ENCODE assay signal across 10 cellular contexts in genomic region chr21:41868062-41868710, GRCh38. TPM values are rescaled to one million over a fixed set of nuclear protein-coding genes. Genes with fewer than 3 reads are reported as not detected.
A peak's percentile ranks its signal among the peaks of the same experiment; 100 is the strongest.
DNase-seq lines count a peak whose midpoint lies in the region; ATAC-seq, FAIRE-seq and TF ChIP-seq lines count a peak whose summit lies in the region.
"Had no signal": no experiment of that assay in that cellular context is flagged by ENCODE, and none has a peak within 500 bp of the region (broad histone marks: within the 10 kb centered on the region; RNA-seq: fewer than 3 reads in every experiment).

No MANE protein-coding gene starts in this region.

- no peak overlapping the region for H3K27ac ChIP-seq in astrocyte (ENCODE audit: low read depth, low read length)
- no peak overlapping the region for H3K27ac ChIP-seq in ovary
- no peak overlapping the region for H3K27ac ChIP-seq in GM23338 (ENCODE audit: low read depth)
- H3K27ac ChIP-seq: prostate gland had no signal

- POLR2A ChIA-PET in activated CD4-positive, alpha-beta memory T cell treated with anti-CD3 and anti-CD28 coated beads, Interleukin-2, amount 10 ng/mL, durations not matched to agents 7 days and 5 days (lab: Charles Lee), result no interaction called here

- ATAC-seq in GM19467 (IDR thresholded peaks at IDR 0.05; ENCODE audit: unreplicated experiment) (peak; percentile 62), HG03095 (IDR thresholded peaks at IDR 0.05; ENCODE audit: unreplicated experiment) (peak; percentile 39), GM23338 (no peak)

- TF ChIP-seq POLR2A in ovary (IDR thresholded peaks at IDR 0.05), result no peak

- H3K4me3 ChIP-seq in GM12864 (ENCODE audit: low read depth, low read length), result peak overlapping the region; percentile 19; the same call in 1 of the 2 replicates
- no peak overlapping the region for H3K4me3 ChIP-seq in astrocyte (ENCODE audit: insufficient read depth, low read depth, low read length)
- H3K4me3 ChIP-seq in ovary, result no peak overlapping the region
- no peak overlapping the region for H3K4me3 ChIP-seq in GM23338
- H3K4me3 ChIP-seq: prostate gland had no signal

- CTCF ChIA-PET in activated CD4-positive, alpha-beta memory T cell treated with anti-CD3 and anti-CD28 coated beads, Interleukin-2, amount 10 ng/mL, durations not matched to agents 7 days and 5 days (lab: Charles Lee), result interaction anchor here (0.7 kb wide), 2 partner anchors 112 to 514 kb away, joined by 3 to 4 read pairs; no protein-coding TSS in a partner anchor

- H3K27me3 ChIP-seq in astrocyte (ENCODE audit: insufficient read depth, low read length) (no peaks in the 10 kb centered on the region), ovary (no peaks in the 10 kb centered on the region), GM23338 (ENCODE audit: insufficient read depth) (no peaks in the 10 kb centered on the region)

- no peaks in the 10 kb centered on the region for H3K36me3 ChIP-seq in astrocyte (ENCODE audit: insufficient read depth, low read length)
- H3K36me3 ChIP-seq in ovary, result no peaks in the 10 kb centered on the region
- no peaks in the 10 kb centered on the region for H3K36me3 ChIP-seq in GM23338 (ENCODE audit: insufficient read depth)
- H3K36me3 ChIP-seq: prostate gland had no signal

- H3K4me1 ChIP-seq in astrocyte (ENCODE audit: insufficient read depth, low read length) (peaks cover 6% of the 10 kb centered on the region), ovary (ENCODE audit: insufficient read depth) (no peaks in the 10 kb centered on the region), GM23338 (ENCODE audit: insufficient read depth) (no peaks in the 10 kb centered on the region)
- H3K4me1 ChIP-seq: prostate gland had no signal

- no peaks in the 10 kb centered on the region for H3K9me2 ChIP-seq in GM23338 (ENCODE audit: insufficient read depth)

- H3K4me1 Mint-ChIP-seq in astrocyte (ENCODE audit: low read depth, unreplicated experiment), result peaks cover 4% of the 10 kb centered on the region
- peaks cover 12% of the 10 kb centered on the region for H3K4me1 Mint-ChIP-seq in GM23338
- peaks cover 26% of the 10 kb centered on the region for H3K4me1 Mint-ChIP-seq in activated CD4-positive, alpha-beta memory T cell treated with anti-CD3 and anti-CD28 coated beads, Interleukin-2, amount 10 ng/mL, durations not matched to agents 7 days and 5 days

- H3K27ac Mint-ChIP-seq in astrocyte (ENCODE audit: unreplicated experiment) (no peak overlapping the region), GM23338 (no peak overlapping the region)
- no peak overlapping the region for H3K27ac Mint-ChIP-seq in activated CD4-positive, alpha-beta memory T cell treated with anti-CD3 and anti-CD28 coated beads, Interleukin-2, amount 10 ng/mL, durations not matched to agents 7 days and 5 days

- FAIRE-seq in astrocyte (lab: Jason Lieb, UNC), result no peak

- peak; percentile 86 for DNase-seq in GM12864 (ENCODE audit: low read depth)
- peak; percentile 9 for DNase-seq in astrocyte (ENCODE audit: low read depth)
- no peak for DNase-seq in ovary
- no peak for DNase-seq in GM23338 (ENCODE audit: low spot score)
- DNase-seq in NCI-H2196 (lab: John Stamatoyannopoulos, UW; ENCODE audit: unreplicated experiment), result no peak
- DNase-seq in activated CD4-positive, alpha-beta memory T cell treated with anti-CD3 and anti-CD28 coated beads, Interleukin-2, amount 10 ng/mL, durations not matched to agents 7 days and 5 days, result no peak
- DNase-seq: activated CD4-positive, alpha-beta T cell treated with anti-CD3 and anti-CD28 coated beads, Interleukin-2, amount 50 U/mL, for 48 hours had no signal

- H2AFZ ChIP-seq in astrocyte (ENCODE audit: low read depth, low read length) (no peak overlapping the region), GM23338 (no peak overlapping the region)

- H3K36me3 Mint-ChIP-seq in astrocyte (ENCODE audit: low read depth, unreplicated experiment) (no peaks in the 10 kb centered on the region), GM23338 (ENCODE audit: low read depth) (no peaks in the 10 kb centered on the region; the same call in 1 of the 3 replicates)
- H3K36me3 Mint-ChIP-seq in activated CD4-positive, alpha-beta memory T cell treated with anti-CD3 and anti-CD28 coated beads, Interleukin-2, amount 10 ng/mL, durations not matched to agents 7 days and 5 days (ENCODE audit: low read depth), result no peaks in the 10 kb centered on the region

- no peak overlapping the region for H3K9ac ChIP-seq in astrocyte (ENCODE audit: low read length)

- H3K27me3 Mint-ChIP-seq in astrocyte (ENCODE audit: low read depth, unreplicated experiment) (no peaks in the 10 kb centered on the region), GM23338 (ENCODE audit: insufficient read depth, low read depth, poor library complexity) (peaks cover 8% of the 10 kb centered on the region)
- no peaks in the 10 kb centered on the region for H3K27me3 Mint-ChIP-seq in activated CD4-positive, alpha-beta memory T cell treated with anti-CD3 and anti-CD28 coated beads, Interleukin-2, amount 10 ng/mL, durations not matched to agents 7 days and 5 days

- TF ChIP-seq CTCF in GM12864 (IDR thresholded peaks at IDR 0.05; ENCODE audit: low read depth, low read length, missing control alignments) (no peak), astrocyte (IDR thresholded peaks at IDR 0.05; ENCODE audit: insufficient read depth, low read depth, low read length) (no peak), ovary (IDR thresholded peaks at IDR 0.05) (no peak), GM23338 (conservative IDR thresholded peaks at IDR 0.05; ENCODE audit: low read depth in 2 of 2) (no peak)

- whole genome bisulfite sequencing in ovary, 3 donors, result 84 to 86% (median 85%) methylated on average over 10 of the region's 10 CpGs

- H3K4me3 Mint-ChIP-seq in astrocyte (ENCODE audit: unreplicated experiment) (no peak overlapping the region), GM23338 (no peak overlapping the region)
- no peak overlapping the region for H3K4me3 Mint-ChIP-seq in activated CD4-positive, alpha-beta memory T cell treated with anti-CD3 and anti-CD28 coated beads, Interleukin-2, amount 10 ng/mL, durations not matched to agents 7 days and 5 days

- intact Hi-C loops in ovary (cut with DNase I), result no loop called here

- peaks cover 34% of the 10 kb centered on the region for H3K79me2 ChIP-seq in astrocyte (ENCODE audit: insufficient read depth, low read length)
- H3K79me2 ChIP-seq in GM23338 (replicated peaks; ENCODE audit: insufficient read depth), result peaks cover 42% of the 10 kb centered on the region

- no peak overlapping the region for H3K4me2 ChIP-seq in astrocyte (ENCODE audit: low read length)
- H3K4me2 ChIP-seq in GM23338, result no peak overlapping the region

- H4K20me1 ChIP-seq in astrocyte (ENCODE audit: insufficient read depth, low read length) (peaks cover 33% of the 10 kb centered on the region), GM23338 (replicated peaks; ENCODE audit: insufficient read depth) (peaks cover 5% of the 10 kb centered on the region; the same call in 1 of the 2 replicates)

- no peak for TF ChIP-seq EP300 in ovary (IDR thresholded peaks at IDR 0.05)

- no peaks in the 10 kb centered on the region for H3F3A ChIP-seq in GM23338 (replicated peaks; ENCODE audit: low read depth)

- no peaks in the 10 kb centered on the region for H3K9me3 Mint-ChIP-seq in astrocyte (ENCODE audit: unreplicated experiment)
- H3K9me3 Mint-ChIP-seq in GM23338, result no peaks in the 10 kb centered on the region
- no peaks in the 10 kb centered on the region for H3K9me3 Mint-ChIP-seq in activated CD4-positive, alpha-beta memory T cell treated with anti-CD3 and anti-CD28 coated beads, Interleukin-2, amount 10 ng/mL, durations not matched to agents 7 days and 5 days

- no peaks in the 10 kb centered on the region for H3K9me3 ChIP-seq in astrocyte (ENCODE audit: insufficient read depth, low read depth, low read length)
- no peaks in the 10 kb centered on the region for H3K9me3 ChIP-seq in ovary
- H3K9me3 ChIP-seq: prostate gland had no signal

TF ChIP-seq in GM23338, 12 proteins besides CTCF, POLR2A, EP300 and RAD21 (continues in another document):
- TF ChIP-seq ZNF114 (CRISPR knock-in tag; IDR thresholded peaks at IDR 0.05) (no peak), POLR2AphosphoS5 (IDR thresholded peaks at IDR 0.05; ENCODE audit: low read depth) (no peak), REST (IDR thresholded peaks at IDR 0.05; ENCODE audit: unreplicated experiment) (no peak), CREB1 (CRISPR knock-in tag; IDR thresholded peaks at IDR 0.05; ENCODE audit: low read depth) (no peak)

RNA-seq across cellular contexts. Expression of gene PRDM15, which starts 11.0 kb away (rescaled TPM):
- 5.8 and 6.8 TPM in 2 replicates for total RNA-seq in astrocyte
- 10 to 100 TPM in 1 of 7 donors, 1 to 10 TPM in 6; 5.2 to 10.9 (median 6.0) TPM for total RNA-seq in ovary
- polyA plus RNA-seq in ovary, result 1 to 10 TPM; 2.0 to 2.2 TPM
- 8.2 and 10.6 TPM in 2 replicates for total RNA-seq in GM23338 (2014; rRNA removed; shearing (Covaris generic))
- polyA plus RNA-seq in GM23338 (2016; fragmentation: Nextera tagmentation; extraction: Ambion mirVana), result 3.0 and 3.1 TPM in 2 replicates
- 1 to 10 TPM; 7.0 to 8.1 TPM for total RNA-seq in activated CD4-positive, alpha-beta memory T cell treated with anti-CD3 and anti-CD28 coated beads, Interleukin-2, amount 10 ng/mL, durations not matched to agents 7 days and 5 days

Comparison
In these comparisons a context has a peak if more than half of its experiments do, and no peak if none do; other contexts are left out.
1. DNase-seq: peak in GM12864 (single experiment) and astrocyte (single experiment); none in ovary (0 of 5), GM23338 (single experiment), NCI-H2196 (single experiment) and activated CD4-positive, alpha-beta memory T cell treated with anti-CD3 and anti-CD28 coated beads, Interleukin-2, amount 10 ng/mL, durations not matched to agents 7 days and 5 days (single experiment).